11 cellular contexts compared by ENCODE assay signal in the genomic region with DNA sequence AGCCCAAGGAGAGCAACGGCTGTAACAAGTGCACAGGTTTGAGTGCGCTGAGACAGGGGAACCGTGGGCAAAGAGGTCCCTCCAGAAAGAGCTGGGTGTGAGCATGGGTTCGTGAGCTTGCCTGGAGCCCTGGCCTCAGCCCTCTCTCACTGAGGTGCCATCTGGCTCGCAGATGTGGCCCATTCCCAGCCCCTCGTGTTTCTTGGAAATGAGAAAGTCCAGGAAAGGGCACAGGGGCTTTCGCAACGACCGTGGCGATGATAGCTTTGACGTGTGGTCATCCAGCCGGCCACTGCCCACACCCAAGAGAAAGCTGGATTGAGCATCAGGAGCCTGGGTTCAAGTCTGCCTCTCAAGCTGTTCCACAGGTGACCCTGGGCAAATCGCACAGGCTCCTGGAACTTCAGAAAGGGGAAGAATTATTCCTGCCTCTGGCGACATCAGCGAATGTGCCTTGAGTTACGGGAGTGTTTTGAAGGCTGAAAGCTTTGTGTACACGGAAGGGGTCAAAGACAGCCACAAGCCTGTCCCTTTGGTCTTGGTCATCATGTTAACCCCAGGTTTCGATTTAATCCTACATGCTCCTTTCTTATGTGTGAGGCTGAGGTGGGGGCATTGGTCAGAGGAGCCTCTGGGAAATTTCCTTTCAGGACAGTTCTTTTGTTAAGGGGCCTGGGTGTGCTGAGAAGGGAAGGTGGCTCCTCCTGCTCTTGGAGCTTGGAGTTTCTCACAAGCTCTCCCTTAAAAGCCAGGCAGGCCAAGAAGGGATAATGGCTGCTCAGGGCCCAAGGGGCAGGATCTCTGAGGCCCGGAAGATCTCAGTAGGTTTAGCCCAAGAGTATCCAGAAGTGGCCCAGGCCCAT. TPM values are rescaled to one million over a fixed set of nuclear protein-coding genes. Genes with fewer than 3 reads are reported as not detected.
DNase-seq lines count a peak whose midpoint lies in the region; ATAC-seq and TF ChIP-seq lines count a peak whose summit lies in the region.
"Had no signal": no experiment of that assay in that cellular context is flagged by ENCODE, and none has a peak within 500 bp of the region (broad histone marks: within the 10 kb centered on the region; RNA-seq: fewer than 3 reads in every experiment).

No MANE protein-coding gene starts in this region.

- peak; percentile 58 for DNase-seq in AG08395 (ENCODE audit: low spot score)
- no peak for DNase-seq in WERI-Rb-1
- peak; percentile 48 to 60 for DNase-seq in psoas muscle
- no peak for DNase-seq in NCI-H1048 (lab: John Stamatoyannopoulos, UW)
- no peak for DNase-seq in iPS-NIHi7 (ENCODE audit: extremely low spot score)
- no peak for DNase-seq in activated CD4-positive, alpha-beta T cell treated with anti-CD3 and anti-CD28 coated beads for 4 hours
- no peak for DNase-seq in NCI-H1930 (lab: John Stamatoyannopoulos, UW)
- DNase-seq: activated CD4-positive, alpha-beta memory T cell treated with anti-CD3 and anti-CD28 coated beads, Interleukin-2, amount 10 ng/mL, durations not matched to agents 7 days and 5 days; AML-193; NCI-H1092 treated with DMSO at 0.1 percent for 48 hours had no signal

- 17% methylated on average over 10 of the region's 19 CpGs; no CpG with 5 or more reads in 1 of the 2 donors for WGBS in gastroesophageal sphincter (ENCODE audit: low coverage in 1 of 2), 2 donors
- 50 to 73% (median 55%) methylated on average over 19 of the region's 19 CpGs for WGBS in psoas muscle, 3 donors

- H3K4me3 ChIP-seq in WERI-Rb-1 (ENCODE audit: low read depth, low read length) (no peak overlapping the region), gastroesophageal sphincter (peak overlapping the region in 1 of 2 donors; percentile 74), psoas muscle (no peak overlapping the region)

- TF ChIP-seq CTCF in WERI-Rb-1 (IDR thresholded peaks at IDR 0.05; ENCODE audit: low read depth, low read length), result no peak
- no peak for TF ChIP-seq CTCF in gastroesophageal sphincter (IDR thresholded peaks at IDR 0.05)
- TF ChIP-seq CTCF in psoas muscle (IDR thresholded peaks at IDR 0.05), result no peak

- no peak for TF ChIP-seq POLR2A in gastroesophageal sphincter (IDR thresholded peaks at IDR 0.05)

- ATAC-seq in gastroesophageal sphincter (peak; percentile 27), psoas muscle (peak in 3 of 4 donors; percentile 31 to 54 (median 35))

- H3K36me3 ChIP-seq in WERI-Rb-1, result no peaks in the 10 kb centered on the region
- peaks cover 2 to 100% of the 10 kb centered on the region in 2 donors for H3K36me3 ChIP-seq in gastroesophageal sphincter
- H3K36me3 ChIP-seq in psoas muscle (ENCODE audit: insufficient read depth in 1 of 2, low read depth in 1 of 2), result peaks cover 0 to 3% of the 10 kb centered on the region in 2 donors

- intact Hi-C loops in psoas muscle (cut with DNase I), result no loop called here

- no peak for TF ChIP-seq EP300 in gastroesophageal sphincter (IDR thresholded peaks at IDR 0.05)

- no peaks in the 10 kb centered on the region for H3K27me3 ChIP-seq in WERI-Rb-1 (ENCODE audit: insufficient read depth, low read depth, severe bottlenecking)
- H3K27me3 ChIP-seq in gastroesophageal sphincter, result no peaks in the 10 kb centered on the region
- no peaks in the 10 kb centered on the region for H3K27me3 ChIP-seq in psoas muscle (ENCODE audit: insufficient read depth in 3 of 3, low read length in 2 of 3)

- H3K9me3 ChIP-seq in WERI-Rb-1 (ENCODE audit: severe bottlenecking) (no peaks in the 10 kb centered on the region), gastroesophageal sphincter (no peaks in the 10 kb centered on the region), psoas muscle (no peaks in the 10 kb centered on the region)

- H3K27ac ChIP-seq in WERI-Rb-1, result peak overlapping the region; percentile 72
- H3K27ac ChIP-seq in gastroesophageal sphincter, result peak overlapping the region; percentile 93 to 100 (median 95)
- peak overlapping the region; percentile 41 for H3K27ac ChIP-seq in psoas muscle

- H3K4me1 ChIP-seq in gastroesophageal sphincter (peaks cover 0 to 100% (median 64%) of the 10 kb centered on the region in 3 donors), psoas muscle (peaks cover 10% of the 10 kb centered on the region)

RNA-seq across cellular contexts. Expression of a gene that starts 41.6 kb away (rescaled TPM):
- total RNA-seq in gastroesophageal sphincter (1 to 10 TPM; 2.3 to 7.2 (median 4.0) TPM), psoas muscle (under 1 TPM in 1 of 4 donors, not detected in 3; 0.58 TPM)
- polyA plus RNA-seq in psoas muscle, result under 1 TPM in 2 of 3 donors, not detected in 1; 0.08 to 0.42 TPM
- total RNA-seq: activated CD4-positive, alpha-beta memory T cell treated with anti-CD3 and anti-CD28 coated beads, Interleukin-2, amount 10 ng/mL, durations not matched to agents 7 days and 5 days had no signal

Comparison
In these comparisons a context has a peak if more than half of its experiments do, and no peak if none do; other contexts are left out.
1. DNase-seq: peak in AG08395 (single experiment) and psoas muscle (2 of 2); none in WERI-Rb-1 (single experiment), NCI-H1048 (single experiment), iPS-NIHi7 (single experiment), activated CD4-positive, alpha-beta T cell treated with anti-CD3 and anti-CD28 coated beads for 4 hours (0 of 2) and NCI-H1930 (0 of 2).
2. H3K27ac ChIP-seq: peak in every context shown above with its lines; median percentile 95 in gastroesophageal sphincter; 72 in WERI-Rb-1; 41 in psoas muscle.